ENCODE assay signal across 1 cellular context in genomic region chrX:54248309-54248708, GRCh38.
TF ChIP-seq lines count a peak whose summit lies in the region.

No MANE protein-coding gene starts in this region.

TF ChIP-seq in WTC11, 78 proteins besides CTCF, POLR2A, EP300 and RAD21 (continued from another document):
- no peak for TF ChIP-seq FOXP4 (CRISPR knock-in tag; IDR thresholded peaks at IDR 0.05)
- TF ChIP-seq PRDM15 (CRISPR knock-in tag; IDR thresholded peaks at IDR 0.05), result no peak
- no peak for TF ChIP-seq USF1 (CRISPR knock-in tag; IDR thresholded peaks at IDR 0.05)
